13 cellular contexts compared by ENCODE assay signal in genomic region chr10:113859261-113859660, GRCh38. TPM values are rescaled to one million over a fixed set of nuclear protein-coding genes. Genes with fewer than 3 reads are reported as not detected.
A peak's percentile ranks its signal among the peaks of the same experiment; 100 is the strongest.
DNase-seq lines count a peak whose midpoint lies in the region; ATAC-seq and TF ChIP-seq lines count a peak whose summit lies in the region.
"Had no signal": no experiment of that assay in that cellular context is flagged by ENCODE, and none has a peak within 500 bp of the region (broad histone marks: within the 10 kb centered on the region; RNA-seq: fewer than 3 reads in every experiment).

No MANE protein-coding gene starts in this region.

- H3K9me3 ChIP-seq in heart left ventricle = peaks cover 0 to 8% (median 0%) of the 10 kb centered on the region in 12 donors
- H3K9me3 ChIP-seq: prostate gland had no signal

- peaks cover 2% of the 10 kb centered on the region for H3K9me3 Mint-ChIP-seq in memory B cell

- no peak for TF ChIP-seq CTCF in heart left ventricle (IDR thresholded peaks at IDR 0.05)

- WGBS in heart left ventricle, 4 donors = 48 to 64% (median 60%) methylated on average over 2 of the region's 2 CpGs

- intact Hi-C loops in heart left ventricle (cut with DNase I) (loop anchor here in 8 of 10 donors (5.0 to 10.0 kb wide), 7 partner anchors 33 to 208 kb away; partner anchors contain the start of gene ADRB1 (in 5 of the 8)), Right ventricle myocardium superior (cut with DNase I) (loop anchor here (10.0 kb wide), 1 partner anchor 186 kb away; the partner anchor contains the start of gene ADRB1)

- peaks cover 21% of the 10 kb centered on the region for H3K4me1 Mint-ChIP-seq in memory B cell

- ATAC-seq in heart left ventricle (no peak), Right ventricle myocardium superior (ENCODE audit: poor library complexity) (no peak), GM21529 (IDR thresholded peaks at IDR 0.05; ENCODE audit: unreplicated experiment) (peak; percentile 52), HG03175 (IDR thresholded peaks at IDR 0.05; ENCODE audit: unreplicated experiment) (peak; percentile 54), memory B cell (ENCODE audit: low read depth) (no peak)

- H3K27me3 ChIP-seq in heart left ventricle = no peaks in the 10 kb centered on the region

- H3K4me3 ChIP-seq in heart left ventricle = no peak overlapping the region
- H3K4me3 ChIP-seq: prostate gland had no signal

- no peak for DNase-seq in heart left ventricle
- no peak for DNase-seq in Right ventricle myocardium superior
- DNase-seq in memory B cell (ENCODE audit: low spot score in 2 of 2) = no peak
- DNase-seq in dedifferentiated amniotic fluid mesenchymal stem cell (ENCODE audit: extremely low spot score) = no peak
- DNase-seq in SKM-1 (lab: John Stamatoyannopoulos, UW; ENCODE audit: unreplicated experiment) = no peak
- DNase-seq in HUDEP-2 (lab: John Stamatoyannopoulos, UW; ENCODE audit: unreplicated experiment in 76 of 76) = no peak
- DNase-seq: activated gamma-delta T cell treated with Interleukin-2 at 50 U/mL for 16 hours, NCI-H446, SHP77 treated with DMSO at 0.1 percent for 48 hours had no signal

- H3K36me3 ChIP-seq in heart left ventricle = peaks cover 0 to 59% (median 38%) of the 10 kb centered on the region in 9 donors

- H3K4me1 ChIP-seq in heart left ventricle = peaks cover 0 to 44% (median 23%) of the 10 kb centered on the region in 12 donors
- H3K4me1 ChIP-seq: prostate gland had no signal

- H3K27me3 Mint-ChIP-seq in memory B cell = no peaks in the 10 kb centered on the region

- H3K4me3 Mint-ChIP-seq in memory B cell = no peak overlapping the region
- H3K4me3 Mint-ChIP-seq: mesothelial cell of epicardium had no signal

- H3K27ac ChIP-seq in heart left ventricle = peak overlapping the region in 10 of 12 donors; percentile 39 to 98 (median 95)
- H3K27ac ChIP-seq: prostate gland had no signal

- TF ChIP-seq POLR2A in heart left ventricle (IDR thresholded peaks at IDR 0.05) = no peak

- H3K27ac Mint-ChIP-seq in memory B cell = peak overlapping the region; percentile 73
- H3K27ac Mint-ChIP-seq: mesothelial cell of epicardium had no signal

- H3K36me3 Mint-ChIP-seq in memory B cell = peaks cover 32% of the 10 kb centered on the region

RNA-seq across cellular contexts. Expression of gene NHLRC2, which starts 4.8 kb away (rescaled TPM):
- 100 to 1,000 TPM in 1 of 9 donors, 10 to 100 TPM in 8; 50.2 to 105 (median 78.3) TPM for total RNA-seq in heart left ventricle
- 10 to 100 TPM; 13.0 to 16.9 TPM for polyA plus RNA-seq in heart left ventricle
- 57.5 TPM for total RNA-seq in Right ventricle myocardium superior

RNA-seq across cellular contexts. Expression of gene DCLRE1A, which starts 5.4 kb away (rescaled TPM):
- total RNA-seq in heart left ventricle (1 to 10 TPM; 5.1 to 8.5 (median 6.3) TPM), Right ventricle myocardium superior (4.9 TPM)
- 1 to 10 TPM; 3.5 to 6.1 TPM for polyA plus RNA-seq in heart left ventricle

Comparison
In these comparisons a context has a peak if more than half of its experiments do, and no peak if none do; other contexts are left out.
1. ATAC-seq: peak in GM21529 (single experiment) and HG03175 (single experiment); none in heart left ventricle (0 of 4), Right ventricle myocardium superior (single experiment) and memory B cell (single experiment).